ENCODE assay signal across 12 cellular contexts in genomic region chr4:152672403-152673092, GRCh38.
"Had no signal": no experiment of that assay in that cellular context is flagged by ENCODE, and none has a peak within 500 bp of the region (broad histone marks: within the 10 kb centered on the region; RNA-seq: fewer than 3 reads in every experiment).

No MANE protein-coding gene starts in this region.

- H3K9me3 Mint-ChIP-seq: activated naive CD8-positive, alpha-beta T cell treated with anti-CD3 and anti-CD28 coated beads, Interleukin-2, amount 10 ng/mL, durations not matched to agents 7 days and 5 days; activated T-helper 1 cell treated with anti-CD3 and anti-CD28 coated beads, Interleukin-12 subunit alpha, Interleukin-12 subunit beta, Interleukin-2, Interleukin-4 antibody, amounts not matched to agents 30 ng/mL and 10 ng/mL and 1 ng/mL, durations not matched to agents 14 hours and 24 hours and 36 hours; central memory CD8-positive, alpha-beta T cell; stimulated activated effector memory CD8-positive, alpha-beta T cell treated with anti-CD3 and anti-CD28 coated beads, Interleukin-12 subunit alpha, Interleukin-12 subunit beta, amount 100 ng/mL, for 72 hours had no signal

- H3K4me3 Mint-ChIP-seq: activated naive CD8-positive, alpha-beta T cell treated with anti-CD3 and anti-CD28 coated beads, Interleukin-2, amount 10 ng/mL, durations not matched to agents 7 days and 5 days; activated T-helper 1 cell treated with anti-CD3 and anti-CD28 coated beads, Interleukin-12 subunit alpha, Interleukin-12 subunit beta, Interleukin-2, Interleukin-4 antibody, amounts not matched to agents 30 ng/mL and 10 ng/mL and 1 ng/mL, durations not matched to agents 14 hours and 24 hours and 36 hours; central memory CD8-positive, alpha-beta T cell; stimulated activated effector memory CD8-positive, alpha-beta T cell treated with anti-CD3 and anti-CD28 coated beads, Interleukin-12 subunit alpha, Interleukin-12 subunit beta, amount 100 ng/mL, for 72 hours had no signal

- ATAC-seq: activated CD4-positive, CD25-positive, alpha-beta regulatory T cell treated with anti-CD3 and anti-CD28 coated beads, Interleukin-2, amount 50 U/mL, for 24 hours; left ventricle myocardium superior; stimulated activated effector memory CD8-positive, alpha-beta T cell treated with anti-CD3 and anti-CD28 coated beads, Interleukin-12 subunit alpha, Interleukin-12 subunit beta, amount 100 ng/mL, for 72 hours had no signal

- DNase-seq: activated CD4-positive, alpha-beta T cell treated with anti-CD3 and anti-CD28 coated beads, Interleukin-2, amount 50 U/mL, for 1 hour; activated naive CD8-positive, alpha-beta T cell treated with anti-CD3 and anti-CD28 coated beads, Interleukin-2, amount 10 ng/mL, durations not matched to agents 7 days and 5 days; anterior cingulate cortex; brain microvascular endothelial cell; left ventricle myocardium superior; ovary; T-helper 9 cell; thyroid gland had no signal

- H3K27me3 Mint-ChIP-seq: activated naive CD8-positive, alpha-beta T cell treated with anti-CD3 and anti-CD28 coated beads, Interleukin-2, amount 10 ng/mL, durations not matched to agents 7 days and 5 days; central memory CD8-positive, alpha-beta T cell had no signal

- H3K27ac Mint-ChIP-seq: activated naive CD8-positive, alpha-beta T cell treated with anti-CD3 and anti-CD28 coated beads, Interleukin-2, amount 10 ng/mL, durations not matched to agents 7 days and 5 days; activated T-helper 1 cell treated with anti-CD3 and anti-CD28 coated beads, Interleukin-12 subunit alpha, Interleukin-12 subunit beta, Interleukin-2, Interleukin-4 antibody, amounts not matched to agents 30 ng/mL and 10 ng/mL and 1 ng/mL, durations not matched to agents 14 hours and 24 hours and 36 hours; stimulated activated effector memory CD8-positive, alpha-beta T cell treated with anti-CD3 and anti-CD28 coated beads, Interleukin-12 subunit alpha, Interleukin-12 subunit beta, amount 100 ng/mL, for 72 hours had no signal
